In genomic region chr3:173045770-173046382, GRCh38 we compare ENCODE assay signal across 2 cellular contexts.
TF ChIP-seq lines count a peak whose summit lies in the region.

No MANE protein-coding gene starts in this region.

TF ChIP-seq in Ishikawa, 13 proteins besides CTCF, POLR2A, EP300 and RAD21 (continued from another document):
- no peak for TF ChIP-seq REST (IDR thresholded peaks at IDR 0.05; ENCODE audit: low read depth)

TF ChIP-seq in K562, 482 proteins besides CTCF, POLR2A, EP300 and RAD21 (continued from another document):
- TF ChIP-seq SMC3 (conservative IDR thresholded peaks at IDR 0.05; ENCODE audit: insufficient read depth, low read depth, low read length) (peak; percentile 24; the same call in 1 of the 2 replicates), NR4A1 (CRISPR knock-in tag; IDR thresholded peaks at IDR 0.05) (no peak), NR4A1 (tag; IDR thresholded peaks at IDR 0.05) (no peak), ARID3A (IDR thresholded peaks at IDR 0.05; ENCODE audit: borderline replicate concordance, low read depth, low read length) (0 out of 2 replicates have a peak, but pooled peaks have one; percentile 65), ZNF384 (IDR thresholded peaks at IDR 0.05; ENCODE audit: low read depth, low read length) (no peak), LEF1 (IDR thresholded peaks at IDR 0.05) (no peak), TARDBP (IDR thresholded peaks at IDR 0.05) (no peak), ZNF551 (CRISPR knock-in tag; IDR thresholded peaks at IDR 0.05) (no peak), ETV1 (tag; conservative IDR thresholded peaks at IDR 0.05; ENCODE audit: low read depth) (no peak)
TF ChIP-seq in K562: peak in this region for 4.
